In the genomic region with DNA sequence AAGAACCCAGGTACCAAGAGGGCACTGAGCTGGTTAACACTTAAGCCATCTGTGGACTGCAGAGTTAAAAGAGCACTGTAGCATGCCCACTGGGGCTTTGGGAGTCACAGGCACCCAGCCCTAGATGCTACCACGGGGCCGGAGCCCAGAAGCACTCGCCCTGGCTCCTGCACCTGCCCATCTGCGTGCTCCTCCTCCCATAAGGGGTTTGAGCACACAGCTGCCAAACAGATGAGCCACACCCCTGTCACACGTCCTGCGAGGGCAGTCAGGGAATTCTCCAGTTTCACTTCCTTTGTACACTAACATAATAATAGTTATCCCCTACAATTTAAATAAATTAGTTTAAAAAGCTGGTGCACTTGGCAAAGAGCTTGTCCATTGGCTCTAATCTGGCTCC, we compare ENCODE assay signal across 17 cellular contexts. TPM values are rescaled to one million over a fixed set of nuclear protein-coding genes. Genes with fewer than 3 reads are reported as not detected.
A peak's percentile ranks its signal among the peaks of the same experiment; 100 is the strongest.
DNase-seq lines count a peak whose midpoint lies in the region; ATAC-seq and TF ChIP-seq lines count a peak whose summit lies in the region.
"Had no signal": no experiment of that assay in that cellular context is flagged by ENCODE, and none has a peak within 500 bp of the region (broad histone marks: within the 10 kb centered on the region; RNA-seq: fewer than 3 reads in every experiment).

No MANE protein-coding gene starts in this region.

- H3K9me3 ChIP-seq in spleen: no peaks in the 10 kb centered on the region

- intact Hi-C loops in spleen (cut with DNase I; ENCODE audit: low total_unique reads): no loop called here

- H3K36me3 ChIP-seq in spleen: no peaks in the 10 kb centered on the region
- H3K36me3 ChIP-seq: cardiac muscle cell had no signal

- 32 to 51% (median 42%) methylated on average over 6 of the region's 6 CpGs for WGBS in spleen, 5 donors

- no peak overlapping the region for H3K4me3 ChIP-seq in spleen
- H3K4me3 ChIP-seq: cardiac muscle cell had no signal

- H3K27ac ChIP-seq in spleen: no peak overlapping the region
- H3K27ac ChIP-seq: cardiac muscle cell had no signal

- H3K4me1 ChIP-seq in spleen: peaks cover 0 to 32% (median 4%) of the 10 kb centered on the region in 6 donors

- ATAC-seq in HG03354 (IDR thresholded peaks at IDR 0.05; ENCODE audit: poor library complexity, severe bottlenecking, unreplicated experiment): peak; percentile 47
- ATAC-seq: activated naive CD8-positive, alpha-beta T cell treated with anti-CD3 and anti-CD28 coated beads, Interleukin-2, amount 50 U/mL, for 24 hours; left lobe of liver had no signal

- no peaks in the 10 kb centered on the region for H3K27me3 ChIP-seq in spleen (replicated peaks in 1 of 7)
- H3K27me3 ChIP-seq: cardiac muscle cell had no signal

- no peak for TF ChIP-seq CTCF in spleen (IDR thresholded peaks at IDR 0.05 in 8 of 11, conservative IDR thresholded peaks at IDR 0.05 in 3 of 11)

- TF ChIP-seq POLR2A in spleen (IDR thresholded peaks at IDR 0.05): no peak

- DNase-seq in NCI-H2081 (lab: John Stamatoyannopoulos, UW) (peak; percentile 91 to 96), SHP77 (lab: John Stamatoyannopoulos, UW) (peak; percentile 30 to 76), spleen (peak; percentile 74), SKM-1 (lab: John Stamatoyannopoulos, UW; ENCODE audit: unreplicated experiment) (no peak), GF-D8 (lab: John Stamatoyannopoulos, UW) (no peak), CD1c-positive myeloid dendritic cell (ENCODE audit: extremely low spot score) (no peak)
- DNase-seq: activated CD4-positive, alpha-beta memory T cell treated with anti-CD3 and anti-CD28 coated beads, Interleukin-2, amount 10 ng/mL, durations not matched to agents 7 days and 5 days; activated naive CD8-positive, alpha-beta T cell treated with anti-CD3 and anti-CD28 coated beads, Interleukin-2, amount 50 U/mL, for 24 hours; C1 segment of cervical spinal cord; effector CD4-positive, alpha-beta T cell; stimulated activated CD4-positive, alpha-beta T cell treated with anti-CD3 and anti-CD28 coated beads, Interleukin-12 subunit alpha, Interleukin-12 subunit beta, amount 100 ng/mL, for 4 hours had no signal

RNA-seq across cellular contexts. Expression of a gene that starts 4.5 kb away (rescaled TPM):
- under 1 TPM in 2 of 7 donors, not detected in 5; 0.27 to 0.35 TPM for total RNA-seq in spleen
- not detected for polyA plus RNA-seq in spleen
- total RNA-seq: activated CD4-positive, alpha-beta memory T cell treated with anti-CD3 and anti-CD28 coated beads, Interleukin-2, amount 10 ng/mL, durations not matched to agents 7 days and 5 days; activated T-helper 1 cell treated with anti-CD3 and anti-CD28 coated beads, Interleukin-12 subunit alpha, Interleukin-12 subunit beta, Interleukin-2, Interleukin-4 antibody, amounts not matched to agents 30 ng/mL and 10 ng/mL and 1 ng/mL, durations not matched to agents 14 hours and 24 hours and 36 hours; cardiac muscle cell; HT-29; MCF 10A had no signal
- polyA plus RNA-seq: cardiac muscle cell had no signal

Comparison
In these comparisons a context has a peak if more than half of its experiments do, and no peak if none do; other contexts are left out.
1. DNase-seq: peak in NCI-H2081 (2 of 2), SHP77 (2 of 2) and spleen (single experiment); none in SKM-1 (single experiment), GF-D8 (single experiment) and CD1c-positive myeloid dendritic cell (single experiment).